In the genomic region with DNA sequence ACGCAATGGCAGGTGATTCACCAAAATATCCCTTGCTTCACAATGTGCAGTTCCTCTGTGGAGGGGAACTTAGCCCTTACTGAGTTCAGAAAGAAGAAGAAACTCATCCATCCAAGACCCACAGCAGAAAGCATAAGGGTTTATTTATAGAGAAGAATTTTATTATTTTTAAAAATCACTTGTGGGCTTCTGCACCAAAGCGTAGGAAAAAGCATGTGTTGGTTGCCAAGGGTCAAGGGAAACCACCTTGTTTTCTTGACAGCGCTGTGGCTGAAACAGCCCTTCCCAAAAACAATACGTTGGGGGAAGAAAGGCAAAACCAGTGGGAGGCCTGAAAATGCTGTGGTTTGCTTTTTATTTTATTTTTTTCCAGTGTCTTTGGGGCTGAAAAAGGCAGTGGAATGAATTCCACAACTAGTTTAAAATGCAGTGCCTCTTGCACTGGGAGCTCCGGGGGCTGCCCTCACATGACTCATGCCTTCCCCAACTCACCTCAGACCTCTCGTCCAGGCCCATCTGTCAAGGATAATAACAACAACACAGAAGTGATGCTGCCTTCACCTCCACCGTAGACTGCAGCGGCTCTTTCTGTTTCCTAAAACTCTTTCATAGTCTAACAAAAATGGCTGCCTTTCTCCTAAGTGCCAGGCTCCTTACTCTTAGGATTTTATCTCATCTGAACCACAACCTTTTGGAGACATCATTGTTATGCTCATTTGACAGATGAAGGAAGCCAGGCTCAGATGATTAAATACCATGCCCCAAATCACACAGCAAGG, we compare ENCODE assay signal across 9 cellular contexts.
DNase-seq lines count a peak whose midpoint lies in the region; ATAC-seq and TF ChIP-seq lines count a peak whose summit lies in the region.
"Had no signal": no experiment of that assay in that cellular context is flagged by ENCODE, and none has a peak within 500 bp of the region (broad histone marks: within the 10 kb centered on the region; RNA-seq: fewer than 3 reads in every experiment).

No MANE protein-coding gene starts in this region.

- H3K27ac Mint-ChIP-seq in activated CD8-positive, alpha-beta T cell treated with anti-CD3 and anti-CD28 coated beads for 36 hours, result peak overlapping the region; percentile 57
- peak overlapping the region; percentile 94 for H3K27ac Mint-ChIP-seq in osteocyte (ENCODE audit: unreplicated experiment)

- ATAC-seq in GM18858 (IDR thresholded peaks at IDR 0.05; ENCODE audit: unreplicated experiment) (peak; percentile 29), HG02678 (IDR thresholded peaks at IDR 0.05; ENCODE audit: unreplicated experiment) (peak; percentile 58)
- peak; percentile 88 for ATAC-seq in activated CD8-positive, alpha-beta T cell treated with anti-CD3 and anti-CD28 coated beads for 36 hours

- POLR2A ChIA-PET in activated CD8-positive, alpha-beta T cell treated with anti-CD3 and anti-CD28 coated beads for 36 hours (lab: Charles Lee), result no interaction called here

- no peaks in the 10 kb centered on the region for H3K36me3 Mint-ChIP-seq in activated CD8-positive, alpha-beta T cell treated with anti-CD3 and anti-CD28 coated beads for 36 hours (ENCODE audit: low read depth)
- H3K36me3 Mint-ChIP-seq in osteocyte (ENCODE audit: unreplicated experiment), result no peaks in the 10 kb centered on the region

- peaks cover 52% of the 10 kb centered on the region for H3K4me1 Mint-ChIP-seq in activated CD8-positive, alpha-beta T cell treated with anti-CD3 and anti-CD28 coated beads for 36 hours (ENCODE audit: low read depth)
- peaks cover 24% of the 10 kb centered on the region for H3K4me1 Mint-ChIP-seq in osteocyte (ENCODE audit: unreplicated experiment)

- intact Hi-C loops in activated CD8-positive, alpha-beta T cell treated with anti-CD3 and anti-CD28 coated beads for 36 hours (cut with micrococcal nuclease), result no loop called here

- CTCF ChIA-PET in activated CD8-positive, alpha-beta T cell treated with anti-CD3 and anti-CD28 coated beads for 36 hours (lab: Charles Lee), result interaction anchor here (0.8 to 1.0 kb wide), 3 partner anchors 9 to 16 kb away, joined by 3 to 4 read pairs (median 3); no protein-coding TSS in a partner anchor

- H3K9me3 Mint-ChIP-seq in activated CD8-positive, alpha-beta T cell treated with anti-CD3 and anti-CD28 coated beads for 36 hours, result no peaks in the 10 kb centered on the region
- H3K9me3 Mint-ChIP-seq in osteocyte (ENCODE audit: unreplicated experiment), result no peaks in the 10 kb centered on the region

- DNase-seq in activated CD8-positive, alpha-beta T cell treated with anti-CD3 and anti-CD28 coated beads for 36 hours, result peak; percentile 73
- DNase-seq in osteocyte (ENCODE audit: extremely low spot score, unreplicated experiment) (no peak), kidney tubule cell (ENCODE audit: low spot score) (no peak), amygdala (lab: John Stamatoyannopoulos, UW) (no peak), H4 (ENCODE audit: low spot score) (no peak), NCI-H510A (lab: John Stamatoyannopoulos, UW) (no peak)
- DNase-seq: pancreas had no signal

- no peak overlapping the region for H3K4me3 Mint-ChIP-seq in activated CD8-positive, alpha-beta T cell treated with anti-CD3 and anti-CD28 coated beads for 36 hours
- H3K4me3 Mint-ChIP-seq in osteocyte (ENCODE audit: unreplicated experiment), result peak overlapping the region; percentile 11

- H3K27me3 Mint-ChIP-seq in activated CD8-positive, alpha-beta T cell treated with anti-CD3 and anti-CD28 coated beads for 36 hours, result no peaks in the 10 kb centered on the region
- H3K27me3 Mint-ChIP-seq in osteocyte (ENCODE audit: unreplicated experiment), result no peaks in the 10 kb centered on the region

- no peak for TF ChIP-seq CTCF in activated CD8-positive, alpha-beta T cell treated with anti-CD3 and anti-CD28 coated beads for 36 hours (IDR thresholded peaks at IDR 0.05)
- no peak for TF ChIP-seq CTCF in osteocyte (IDR thresholded peaks at IDR 0.05)

Comparison
In these comparisons a context has a peak if more than half of its experiments do, and no peak if none do; other contexts are left out.
1. ATAC-seq: peak in every context shown above with its lines; median percentile 88 in activated CD8-positive, alpha-beta T cell treated with anti-CD3 and anti-CD28 coated beads for 36 hours; 58 in HG02678; 29 in GM18858.